Comparison of ENCODE assay signal across 10 cellular contexts in the genomic region with DNA sequence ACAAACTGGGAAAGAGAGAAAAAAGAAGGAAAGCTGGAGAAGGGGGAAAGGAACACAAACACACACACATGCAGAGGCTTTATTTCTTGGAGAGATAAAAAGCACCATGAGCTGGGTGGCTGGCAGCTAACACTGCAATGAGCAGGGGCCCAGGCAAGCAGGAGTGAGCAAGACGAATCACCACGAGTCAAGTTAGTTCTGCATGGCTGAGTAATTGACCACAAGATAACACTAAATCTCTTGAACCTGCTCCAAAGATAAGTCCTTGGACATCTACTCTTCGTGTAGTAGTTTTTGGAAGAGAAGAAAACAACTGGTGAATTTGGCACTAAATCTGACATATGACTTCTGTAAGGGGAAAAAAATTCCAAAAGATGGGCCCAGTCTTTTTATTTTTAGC.
DNase-seq lines count a peak whose midpoint lies in the region; ATAC-seq, FAIRE-seq and TF ChIP-seq lines count a peak whose summit lies in the region.
"Had no signal": no experiment of that assay in that cellular context is flagged by ENCODE, and none has a peak within 500 bp of the region (broad histone marks: within the 10 kb centered on the region; RNA-seq: fewer than 3 reads in every experiment).

No MANE protein-coding gene starts in this region.

- peaks cover 3% of the 10 kb centered on the region for H3K27me3 Mint-ChIP-seq in nephron progenitor cell (ENCODE audit: low read depth, poor library complexity)
- H3K27me3 Mint-ChIP-seq in T-cell = no peaks in the 10 kb centered on the region
- H3K27me3 Mint-ChIP-seq in naive thymus-derived CD8-positive, alpha-beta T cell = no peaks in the 10 kb centered on the region
- H3K27me3 Mint-ChIP-seq in activated CD4-positive, alpha-beta T cell treated with anti-CD3 and anti-CD28 coated beads, Interleukin-2, amount 10 ng/mL, durations not matched to agents 24 days and 14 days = no peaks in the 10 kb centered on the region

- no peaks in the 10 kb centered on the region for H3K36me3 Mint-ChIP-seq in nephron progenitor cell (ENCODE audit: low read depth)
- peaks cover 45% of the 10 kb centered on the region for H3K36me3 Mint-ChIP-seq in T-cell
- peaks cover 3 to 55% (median 22%) of the 10 kb centered on the region in 3 donors for H3K36me3 Mint-ChIP-seq in naive thymus-derived CD8-positive, alpha-beta T cell
- peaks cover 13% of the 10 kb centered on the region for H3K36me3 Mint-ChIP-seq in activated CD4-positive, alpha-beta T cell treated with anti-CD3 and anti-CD28 coated beads, Interleukin-2, amount 10 ng/mL, durations not matched to agents 24 days and 14 days (ENCODE audit: low read depth)

- no peak overlapping the region for H3K4me3 Mint-ChIP-seq in nephron progenitor cell
- H3K4me3 Mint-ChIP-seq in T-cell = no peak overlapping the region
- no peak overlapping the region for H3K4me3 Mint-ChIP-seq in naive thymus-derived CD8-positive, alpha-beta T cell
- no peak overlapping the region for H3K4me3 Mint-ChIP-seq in activated CD4-positive, alpha-beta T cell treated with anti-CD3 and anti-CD28 coated beads, Interleukin-2, amount 10 ng/mL, durations not matched to agents 24 days and 14 days

- no peaks in the 10 kb centered on the region for H3K9me3 Mint-ChIP-seq in nephron progenitor cell
- H3K9me3 Mint-ChIP-seq in T-cell = no peaks in the 10 kb centered on the region
- no peaks in the 10 kb centered on the region for H3K9me3 Mint-ChIP-seq in naive thymus-derived CD8-positive, alpha-beta T cell
- no peaks in the 10 kb centered on the region for H3K9me3 Mint-ChIP-seq in activated CD4-positive, alpha-beta T cell treated with anti-CD3 and anti-CD28 coated beads, Interleukin-2, amount 10 ng/mL, durations not matched to agents 24 days and 14 days

- POLR2A ChIA-PET in T-cell (lab: Charles Lee) = interaction anchor here in 1 of 2 donors (0.7 kb wide), 1 partner anchor 96 kb away, joined by 6 read pairs; no protein-coding TSS in a partner anchor
- POLR2A ChIA-PET in naive thymus-derived CD8-positive, alpha-beta T cell (lab: Charles Lee) = no interaction called here

- H3K27me3 ChIP-seq in bronchial epithelial cell (ENCODE audit: control insufficient read depth, insufficient read depth, low read length) = no peaks in the 10 kb centered on the region

- peaks cover 24% of the 10 kb centered on the region for H3K4me1 Mint-ChIP-seq in nephron progenitor cell
- H3K4me1 Mint-ChIP-seq in T-cell = peaks cover 3 to 6% (median 6%) of the 10 kb centered on the region in 3 donors
- peaks cover 0 to 4% (median 2%) of the 10 kb centered on the region in 4 donors for H3K4me1 Mint-ChIP-seq in naive thymus-derived CD8-positive, alpha-beta T cell
- H3K4me1 Mint-ChIP-seq in activated CD4-positive, alpha-beta T cell treated with anti-CD3 and anti-CD28 coated beads, Interleukin-2, amount 10 ng/mL, durations not matched to agents 24 days and 14 days = peaks cover 7% of the 10 kb centered on the region

- TF ChIP-seq CTCF in bronchial epithelial cell (IDR thresholded peaks at IDR 0.05; ENCODE audit: insufficient read depth, low read length, severe bottlenecking) (no peak), nephron progenitor cell (IDR thresholded peaks at IDR 0.05) (no peak)

- H3K4me3 ChIP-seq in bronchial epithelial cell (ENCODE audit: low read depth, low read length) = no peak overlapping the region
- H3K4me3 ChIP-seq: SK-N-MC had no signal

- CTCF ChIA-PET in T-cell (lab: Charles Lee) = no interaction called here

- no peaks in the 10 kb centered on the region for H3K36me3 ChIP-seq in bronchial epithelial cell (ENCODE audit: control insufficient read depth, insufficient read depth, low read length)

- DNase-seq in EH (ENCODE audit: low read depth) (peak; percentile 87), bronchial epithelial cell (ENCODE audit: low read depth) (peak; percentile 68), nephron progenitor cell (peak; percentile 27), SHP77 (lab: John Stamatoyannopoulos, UW) (no peak), T-cell (no peak)
- DNase-seq in naive thymus-derived CD8-positive, alpha-beta T cell = no peak
- DNase-seq in activated CD4-positive, alpha-beta T cell treated with anti-CD3 and anti-CD28 coated beads, Interleukin-2, amount 10 ng/mL, durations not matched to agents 24 days and 14 days = no peak
- DNase-seq: cerebellar nuclear complex had no signal

- intact Hi-C loops in activated CD4-positive, alpha-beta T cell treated with anti-CD3 and anti-CD28 coated beads, Interleukin-2, amount 10 ng/mL, durations not matched to agents 24 days and 14 days (cut with micrococcal nuclease) = no loop called here

- FAIRE-seq in bronchial epithelial cell (lab: Jason Lieb, UNC) = peak; percentile 47

- ATAC-seq in HG03460 (IDR thresholded peaks at IDR 0.05; ENCODE audit: unreplicated experiment) (peak; percentile 67), T-cell (replicated peaks in 1 of 4) (no peak)
- ATAC-seq in naive thymus-derived CD8-positive, alpha-beta T cell = no peak

- H3K27ac Mint-ChIP-seq in nephron progenitor cell (no peak overlapping the region), T-cell (no peak overlapping the region)
- no peak overlapping the region for H3K27ac Mint-ChIP-seq in naive thymus-derived CD8-positive, alpha-beta T cell
- no peak overlapping the region for H3K27ac Mint-ChIP-seq in activated CD4-positive, alpha-beta T cell treated with anti-CD3 and anti-CD28 coated beads, Interleukin-2, amount 10 ng/mL, durations not matched to agents 24 days and 14 days

Comparison
In these comparisons a context has a peak if more than half of its experiments do, and no peak if none do; other contexts are left out.
1. DNase-seq: peak in EH (single experiment), bronchial epithelial cell (single experiment) and nephron progenitor cell (single experiment); none in SHP77 (0 of 2), T-cell (0 of 34), naive thymus-derived CD8-positive, alpha-beta T cell (0 of 10) and activated CD4-positive, alpha-beta T cell treated with anti-CD3 and anti-CD28 coated beads, Interleukin-2, amount 10 ng/mL, durations not matched to agents 24 days and 14 days (single experiment).